ENCODE assay signal across 9 cellular contexts in the genomic region with DNA sequence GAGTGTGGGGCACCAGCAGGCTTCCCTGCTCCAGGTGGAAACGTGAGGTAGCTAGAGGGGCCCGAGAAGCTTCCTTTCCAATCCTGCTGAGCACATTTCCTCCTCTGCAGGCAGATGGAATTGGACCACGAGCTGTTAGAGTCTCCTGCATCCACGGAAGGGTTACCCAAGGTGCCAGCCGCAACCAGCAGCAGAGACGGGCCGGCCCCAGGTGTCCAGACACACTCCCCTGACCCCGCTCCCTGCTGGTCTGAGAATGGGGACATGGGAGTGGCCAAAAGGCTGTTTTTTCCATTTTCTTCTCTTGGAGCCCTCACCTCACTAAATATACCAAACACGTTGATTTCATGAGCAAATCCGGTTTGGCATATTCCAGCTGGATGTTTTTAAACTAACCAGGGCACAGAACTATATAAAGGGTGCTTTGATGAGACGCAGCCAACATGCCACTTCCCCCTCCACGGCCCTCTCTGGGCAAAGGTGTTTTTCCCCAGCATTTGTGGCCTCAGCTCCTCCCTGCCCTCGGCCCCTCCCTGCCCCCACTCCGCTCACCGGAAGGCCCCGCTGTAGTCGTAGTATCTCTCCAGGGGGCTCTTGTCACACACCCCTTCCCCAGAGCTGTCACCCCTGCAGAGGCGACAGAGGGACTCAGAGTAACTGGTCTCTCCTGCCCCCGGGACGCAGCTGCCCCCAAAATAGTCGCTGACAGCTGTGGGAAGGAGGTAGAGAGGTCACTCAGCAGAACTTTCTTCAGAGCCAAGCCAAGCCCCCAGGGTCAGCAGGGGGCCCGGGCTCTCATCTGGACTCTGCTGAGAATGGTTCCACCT. TPM values are rescaled to one million over a fixed set of nuclear protein-coding genes. Genes with fewer than 3 reads are reported as not detected.
DNase-seq lines count a peak whose midpoint lies in the region; ATAC-seq and TF ChIP-seq lines count a peak whose summit lies in the region.
"Had no signal": no experiment of that assay in that cellular context is flagged by ENCODE, and none has a peak within 500 bp of the region (broad histone marks: within the 10 kb centered on the region; RNA-seq: fewer than 3 reads in every experiment).

No MANE protein-coding gene starts in this region.

- CTCF ChIA-PET in activated CD8-positive, alpha-beta T cell treated with anti-CD3 and anti-CD28 coated beads, Interleukin-2, amount 10 ng/mL, durations not matched to agents 7 days and 5 days (lab: Charles Lee): interaction anchor here (0.9 to 1.6 kb wide), 4 partner anchors 9 to 165 kb away, joined by 3 to 7 read pairs (median 3); no protein-coding TSS in a partner anchor
- CTCF ChIA-PET in activated CD8-positive, alpha-beta T cell treated with anti-CD3 and anti-CD28 coated beads for 36 hours (lab: Charles Lee): interaction anchor here (0.9 to 1.7 kb wide), 3 partner anchors 13 to 184 kb away, joined by 3 to 4 read pairs (median 3); no protein-coding TSS in a partner anchor
- CTCF ChIA-PET in activated CD4-positive, alpha-beta memory T cell treated with anti-CD3 and anti-CD28 coated beads, Interleukin-2, amount 10 ng/mL, durations not matched to agents 7 days and 5 days (lab: Charles Lee): interaction anchor here (1.0 to 1.8 kb wide), 2 partner anchors 12 to 504 kb away, joined by 3 to 7 read pairs; no protein-coding TSS in a partner anchor

- intact Hi-C loops in activated CD8-positive, alpha-beta T cell treated with anti-CD3 and anti-CD28 coated beads for 36 hours (cut with micrococcal nuclease): no loop called here
- intact Hi-C loops in sciatic nerve (cut with DNase I): no loop called here

- peaks cover 3% of the 10 kb centered on the region for H3K27me3 Mint-ChIP-seq in activated CD8-positive, alpha-beta T cell treated with anti-CD3 and anti-CD28 coated beads, Interleukin-2, amount 10 ng/mL, durations not matched to agents 7 days and 5 days (ENCODE audit: low read depth)
- peaks cover 8% of the 10 kb centered on the region for H3K27me3 Mint-ChIP-seq in activated CD8-positive, alpha-beta T cell treated with anti-CD3 and anti-CD28 coated beads for 36 hours
- peaks cover 18% of the 10 kb centered on the region for H3K27me3 Mint-ChIP-seq in activated CD4-positive, alpha-beta memory T cell treated with anti-CD3 and anti-CD28 coated beads, Interleukin-2, amount 10 ng/mL, durations not matched to agents 7 days and 5 days

- peak overlapping the region; percentile 36 for H3K27ac Mint-ChIP-seq in activated CD8-positive, alpha-beta T cell treated with anti-CD3 and anti-CD28 coated beads, Interleukin-2, amount 10 ng/mL, durations not matched to agents 7 days and 5 days
- H3K27ac Mint-ChIP-seq in activated CD8-positive, alpha-beta T cell treated with anti-CD3 and anti-CD28 coated beads for 36 hours: no peak overlapping the region
- H3K27ac Mint-ChIP-seq in activated CD4-positive, alpha-beta memory T cell treated with anti-CD3 and anti-CD28 coated beads, Interleukin-2, amount 10 ng/mL, durations not matched to agents 7 days and 5 days: no peak overlapping the region

- H3K36me3 Mint-ChIP-seq in activated CD8-positive, alpha-beta T cell treated with anti-CD3 and anti-CD28 coated beads, Interleukin-2, amount 10 ng/mL, durations not matched to agents 7 days and 5 days (ENCODE audit: low read depth): no peaks in the 10 kb centered on the region
- H3K36me3 Mint-ChIP-seq in activated CD8-positive, alpha-beta T cell treated with anti-CD3 and anti-CD28 coated beads for 36 hours (ENCODE audit: low read depth): no peaks in the 10 kb centered on the region
- H3K36me3 Mint-ChIP-seq in activated CD4-positive, alpha-beta memory T cell treated with anti-CD3 and anti-CD28 coated beads, Interleukin-2, amount 10 ng/mL, durations not matched to agents 7 days and 5 days (ENCODE audit: low read depth): no peaks in the 10 kb centered on the region

- peak overlapping the region; percentile 20 for H3K4me3 Mint-ChIP-seq in activated CD8-positive, alpha-beta T cell treated with anti-CD3 and anti-CD28 coated beads, Interleukin-2, amount 10 ng/mL, durations not matched to agents 7 days and 5 days
- H3K4me3 Mint-ChIP-seq in activated CD8-positive, alpha-beta T cell treated with anti-CD3 and anti-CD28 coated beads for 36 hours: no peak overlapping the region
- no peak overlapping the region for H3K4me3 Mint-ChIP-seq in activated CD4-positive, alpha-beta memory T cell treated with anti-CD3 and anti-CD28 coated beads, Interleukin-2, amount 10 ng/mL, durations not matched to agents 7 days and 5 days

- no peak for TF ChIP-seq CTCF in activated CD8-positive, alpha-beta T cell treated with anti-CD3 and anti-CD28 coated beads for 36 hours (IDR thresholded peaks at IDR 0.05)

- no peaks in the 10 kb centered on the region for H3K9me3 Mint-ChIP-seq in activated CD8-positive, alpha-beta T cell treated with anti-CD3 and anti-CD28 coated beads, Interleukin-2, amount 10 ng/mL, durations not matched to agents 7 days and 5 days (ENCODE audit: insufficient read depth)
- no peaks in the 10 kb centered on the region for H3K9me3 Mint-ChIP-seq in activated CD8-positive, alpha-beta T cell treated with anti-CD3 and anti-CD28 coated beads for 36 hours
- no peaks in the 10 kb centered on the region for H3K9me3 Mint-ChIP-seq in activated CD4-positive, alpha-beta memory T cell treated with anti-CD3 and anti-CD28 coated beads, Interleukin-2, amount 10 ng/mL, durations not matched to agents 7 days and 5 days

- no peak for DNase-seq in activated CD8-positive, alpha-beta T cell treated with anti-CD3 and anti-CD28 coated beads, Interleukin-2, amount 10 ng/mL, durations not matched to agents 7 days and 5 days
- no peak for DNase-seq in activated CD8-positive, alpha-beta T cell treated with anti-CD3 and anti-CD28 coated beads for 36 hours
- DNase-seq in activated CD4-positive, alpha-beta memory T cell treated with anti-CD3 and anti-CD28 coated beads, Interleukin-2, amount 10 ng/mL, durations not matched to agents 7 days and 5 days: peak; percentile 12
- DNase-seq in sciatic nerve (ENCODE audit: low spot score): no peak
- DNase-seq in NCI-H2029 (lab: John Stamatoyannopoulos, UW): no peak
- no peak for DNase-seq in cerebellum (ENCODE audit: low spot score)
- no peak for DNase-seq in kidney tubule cell (ENCODE audit: low spot score)
- DNase-seq: GM23248 had no signal

- no peak for ATAC-seq in activated CD8-positive, alpha-beta T cell treated with anti-CD3 and anti-CD28 coated beads, Interleukin-2, amount 10 ng/mL, durations not matched to agents 7 days and 5 days
- ATAC-seq in activated CD8-positive, alpha-beta T cell treated with anti-CD3 and anti-CD28 coated beads for 36 hours: no peak
- ATAC-seq in HG02852 (IDR thresholded peaks at IDR 0.05; ENCODE audit: unreplicated experiment) (peak; percentile 13), sciatic nerve (peak; percentile 5)

- POLR2A ChIA-PET in activated CD8-positive, alpha-beta T cell treated with anti-CD3 and anti-CD28 coated beads, Interleukin-2, amount 10 ng/mL, durations not matched to agents 7 days and 5 days (lab: Charles Lee): no interaction called here
- POLR2A ChIA-PET in activated CD8-positive, alpha-beta T cell treated with anti-CD3 and anti-CD28 coated beads for 36 hours (lab: Charles Lee): interaction anchor here (1.1 kb wide), 1 partner anchor 9 kb away, joined by 3 read pairs; no protein-coding TSS in a partner anchor
- POLR2A ChIA-PET in activated CD4-positive, alpha-beta memory T cell treated with anti-CD3 and anti-CD28 coated beads, Interleukin-2, amount 10 ng/mL, durations not matched to agents 7 days and 5 days (lab: Charles Lee): interaction anchor here (1.1 to 2.9 kb wide), 4 partner anchors 9 to 80 kb away, joined by 3 to 9 read pairs (median 4); a partner anchor contains a TSS

- H3K4me1 Mint-ChIP-seq in activated CD8-positive, alpha-beta T cell treated with anti-CD3 and anti-CD28 coated beads, Interleukin-2, amount 10 ng/mL, durations not matched to agents 7 days and 5 days (ENCODE audit: low read depth): peaks cover 19% of the 10 kb centered on the region
- H3K4me1 Mint-ChIP-seq in activated CD8-positive, alpha-beta T cell treated with anti-CD3 and anti-CD28 coated beads for 36 hours (ENCODE audit: low read depth): peaks cover 16% of the 10 kb centered on the region
- peaks cover 14% of the 10 kb centered on the region for H3K4me1 Mint-ChIP-seq in activated CD4-positive, alpha-beta memory T cell treated with anti-CD3 and anti-CD28 coated beads, Interleukin-2, amount 10 ng/mL, durations not matched to agents 7 days and 5 days

RNA-seq across cellular contexts. Expression of a gene that starts 7.0 kb away (rescaled TPM):
- total RNA-seq in activated CD8-positive, alpha-beta T cell treated with anti-CD3 and anti-CD28 coated beads, Interleukin-2, amount 10 ng/mL, durations not matched to agents 7 days and 5 days: 1 to 10 TPM; 7.6 to 8.2 TPM
- total RNA-seq in activated CD8-positive, alpha-beta T cell treated with anti-CD3 and anti-CD28 coated beads for 36 hours: 1 to 10 TPM; 3.4 to 3.5 TPM
- total RNA-seq in activated CD4-positive, alpha-beta memory T cell treated with anti-CD3 and anti-CD28 coated beads, Interleukin-2, amount 10 ng/mL, durations not matched to agents 7 days and 5 days: 1 to 10 TPM; 5.1 to 6.1 TPM
- total RNA-seq in sciatic nerve: 5.3 TPM
- total RNA-seq in cerebellum: 1.3 TPM

RNA-seq across cellular contexts. Expression of a gene that starts 54.0 kb away (rescaled TPM):
- 1 to 10 TPM in 1 of 2 experiments, under 1 TPM in 1; 0.81 to 1.9 TPM for total RNA-seq in activated CD8-positive, alpha-beta T cell treated with anti-CD3 and anti-CD28 coated beads, Interleukin-2, amount 10 ng/mL, durations not matched to agents 7 days and 5 days
- under 1 TPM; 0.27 to 0.76 TPM for total RNA-seq in activated CD8-positive, alpha-beta T cell treated with anti-CD3 and anti-CD28 coated beads for 36 hours
- 1 to 10 TPM; 1.7 to 1.8 TPM for total RNA-seq in activated CD4-positive, alpha-beta memory T cell treated with anti-CD3 and anti-CD28 coated beads, Interleukin-2, amount 10 ng/mL, durations not matched to agents 7 days and 5 days
- 5.4 TPM for total RNA-seq in sciatic nerve
- 3.1 TPM for total RNA-seq in cerebellum

Comparison
In these comparisons a context has a peak if more than half of its experiments do, and no peak if none do; other contexts are left out.
1. ATAC-seq: peak in HG02852 (single experiment) and sciatic nerve (single experiment); none in activated CD8-positive, alpha-beta T cell treated with anti-CD3 and anti-CD28 coated beads, Interleukin-2, amount 10 ng/mL, durations not matched to agents 7 days and 5 days (single experiment) and activated CD8-positive, alpha-beta T cell treated with anti-CD3 and anti-CD28 coated beads for 36 hours (single experiment).